ENCODE assay signal across 17 cellular contexts in genomic region chr10:50807851-50808776, GRCh38.
DNase-seq lines count a peak whose midpoint lies in the region; ATAC-seq and TF ChIP-seq lines count a peak whose summit lies in the region.
"Had no signal": no experiment of that assay in that cellular context is flagged by ENCODE, and none has a peak within 500 bp of the region (broad histone marks: within the 10 kb centered on the region; RNA-seq: fewer than 3 reads in every experiment).

No MANE protein-coding gene starts in this region.

- TF ChIP-seq CTCF in esophagus squamous epithelium (IDR thresholded peaks at IDR 0.05) (no peak), spleen (IDR thresholded peaks at IDR 0.05 in 8 of 11, conservative IDR thresholded peaks at IDR 0.05 in 3 of 11) (no peak)

- ATAC-seq in GM21447 (IDR thresholded peaks at IDR 0.05; ENCODE audit: unreplicated experiment): no peak
- ATAC-seq: activated CD8-positive, alpha-beta T cell treated with anti-CD3 and anti-CD28 coated beads, Interleukin-2, amount 10 ng/mL, durations not matched to agents 7 days and 5 days; effector memory CD8-positive, alpha-beta T cell; HCT116; natural killer cell treated with Interleukin-12 subunit alpha and Interleukin-12 subunit beta and Interleukin-15 and Interleukin-18, amount 100 ng/mL, for 72 hours; stimulated activated memory B cell treated with anti-CD40 and anti-IgM and Interleukin-4, amounts not matched to agents 10 μg/mL and 1 μg/mL and 100 μg/mL, for 72 hours had no signal

- H3K27ac ChIP-seq in esophagus squamous epithelium (no peak overlapping the region), spleen (no peak overlapping the region)
- H3K27ac ChIP-seq: left ventricle myocardium inferior, sigmoid colon, uterus had no signal

- H3K9me3 ChIP-seq in adipocyte (ENCODE audit: control insufficient read depth, low read length) (no peaks in the 10 kb centered on the region), esophagus squamous epithelium (no peaks in the 10 kb centered on the region), spleen (no peaks in the 10 kb centered on the region)
- H3K9me3 ChIP-seq: left ventricle myocardium inferior, sigmoid colon, uterus had no signal

- TF ChIP-seq POLR2A in esophagus squamous epithelium (IDR thresholded peaks at IDR 0.05) (no peak), spleen (IDR thresholded peaks at IDR 0.05) (no peak)

- WGBS in esophagus squamous epithelium, 2 donors: 13% methylated on average over 1 of the region's 1 CpG; no CpG with 5 or more reads in 1 of the 2 donors
- WGBS in spleen, 5 donors: 28 to 64% (median 39%) methylated on average over 1 of the region's 1 CpG

- H3K27me3 ChIP-seq in adipocyte (replicated peaks; ENCODE audit: control insufficient read depth, insufficient read depth, low read length) (no peaks in the 10 kb centered on the region), esophagus squamous epithelium (no peaks in the 10 kb centered on the region), spleen (replicated peaks in 1 of 7) (no peaks in the 10 kb centered on the region)
- H3K27me3 ChIP-seq: sigmoid colon, uterus had no signal

- intact Hi-C loops in esophagus squamous epithelium (cut with DNase I) (no loop called here), spleen (cut with DNase I; ENCODE audit: low total_unique reads) (no loop called here)

- H3K36me3 ChIP-seq in adipocyte (ENCODE audit: control insufficient read depth, insufficient read depth, low read length, severe bottlenecking) (no peaks in the 10 kb centered on the region), esophagus squamous epithelium (no peaks in the 10 kb centered on the region), spleen (no peaks in the 10 kb centered on the region)
- H3K36me3 ChIP-seq: left ventricle myocardium inferior, sigmoid colon, uterus had no signal

- no peak overlapping the region for H3K9ac ChIP-seq in adipocyte (ENCODE audit: low read length)

- H3K4me1 ChIP-seq in adipocyte (ENCODE audit: control insufficient read depth, insufficient read depth, low read length): peaks cover 29% of the 10 kb centered on the region
- no peaks in the 10 kb centered on the region for H3K4me1 ChIP-seq in esophagus squamous epithelium
- no peaks in the 10 kb centered on the region for H3K4me1 ChIP-seq in spleen
- H3K4me1 ChIP-seq: left ventricle myocardium inferior, sigmoid colon, uterus had no signal

- H3K4me3 ChIP-seq in adipocyte (ENCODE audit: low read length) (peak overlapping the region; percentile 18), esophagus squamous epithelium (no peak overlapping the region), spleen (no peak overlapping the region)
- H3K4me3 ChIP-seq: left ventricle myocardium inferior, sigmoid colon, uterus had no signal

- DNase-seq in H4 (ENCODE audit: low spot score) (peak; percentile 7), adipocyte (ENCODE audit: low read depth) (peak; percentile 24), iris pigment epithelial cell (ENCODE audit: low read depth) (peak; percentile 44), stromal cell of bone marrow (ENCODE audit: low read depth) (peak; percentile 32), esophagus squamous epithelium (lab: John Stamatoyannopoulos, UW) (no peak), spleen (no peak)
- DNase-seq: activated CD8-positive, alpha-beta T cell treated with anti-CD3 and anti-CD28 coated beads, Interleukin-2, amount 10 ng/mL, durations not matched to agents 7 days and 5 days; activated effector memory CD4-positive, alpha-beta T cell treated with Interleukin-2 at 50 U/mL for 16 hours; CD4-positive, alpha-beta memory T cell; effector memory CD8-positive, alpha-beta T cell; left ventricle myocardium inferior; sigmoid colon; uterus had no signal

Comparison
In these comparisons a context has a peak if more than half of its experiments do, and no peak if none do; other contexts are left out.
1. DNase-seq: peak in H4 (single experiment), adipocyte (single experiment), iris pigment epithelial cell (single experiment) and stromal cell of bone marrow (single experiment); none in esophagus squamous epithelium (single experiment) and spleen (single experiment).